Comparison of ENCODE assay signal across 10 cellular contexts in the genomic region with DNA sequence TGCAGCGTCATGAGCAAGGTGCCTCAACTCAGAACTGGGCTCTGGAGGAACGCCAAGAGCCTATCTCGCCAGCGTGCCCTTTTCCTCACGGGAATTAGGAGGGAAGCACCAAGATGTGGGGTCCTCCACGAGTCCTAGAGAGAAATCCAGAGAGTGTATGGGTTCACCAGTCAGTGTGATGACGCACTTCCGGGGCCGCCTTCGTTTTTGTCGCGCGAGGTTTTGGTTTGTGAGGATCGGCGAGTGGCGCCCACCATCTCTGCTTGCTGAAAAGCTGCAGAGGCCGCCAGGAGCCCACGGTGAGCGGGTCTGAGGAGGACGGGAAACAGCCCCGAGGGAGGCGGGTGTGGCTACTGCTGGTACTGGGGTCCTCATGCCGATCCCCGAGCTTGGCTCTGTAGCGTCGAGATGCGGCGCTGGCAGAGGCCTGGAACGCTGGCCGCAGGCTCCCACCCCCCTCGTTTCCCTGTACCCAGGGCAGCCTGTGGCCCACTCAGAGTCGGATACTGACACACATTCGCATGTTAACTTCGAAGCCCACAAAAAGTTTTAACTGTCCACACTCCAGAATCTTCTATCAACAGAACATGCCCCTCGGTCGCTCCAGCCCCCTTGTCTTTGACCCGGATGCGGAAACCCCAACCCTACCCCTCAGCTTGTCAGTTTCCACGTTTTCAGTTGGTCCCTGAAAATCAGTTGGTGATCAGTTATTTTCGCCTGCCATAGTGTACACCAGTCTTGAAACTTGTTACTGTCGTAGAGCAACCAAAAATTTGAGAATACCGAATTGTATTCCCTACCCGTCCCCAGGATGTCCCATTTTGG. TPM values are rescaled to one million over a fixed set of nuclear protein-coding genes. Genes with fewer than 3 reads are reported as not detected.
DNase-seq lines count a peak whose midpoint lies in the region; ATAC-seq and TF ChIP-seq lines count a peak whose summit lies in the region.
"Had no signal": no experiment of that assay in that cellular context is flagged by ENCODE, and none has a peak within 500 bp of the region (broad histone marks: within the 10 kb centered on the region; RNA-seq: fewer than 3 reads in every experiment).

No MANE protein-coding gene starts in this region.

- no peaks in the 10 kb centered on the region for H3K9me3 Mint-ChIP-seq in natural killer cell
- H3K9me3 Mint-ChIP-seq in natural killer cell treated with Interleukin-12 subunit alpha and Interleukin-12 subunit beta and Interleukin-15 and Interleukin-18, amount 100 ng/mL, for 72 hours: no peaks in the 10 kb centered on the region
- peaks cover 0 to 13% (median 0%) of the 10 kb centered on the region in 11 donors for H3K9me3 Mint-ChIP-seq in naive thymus-derived CD4-positive, alpha-beta T cell

- 77% methylated on average over 38 of the region's 43 CpGs for whole genome bisulfite sequencing in esophagus muscularis mucosa
- 62 to 66% methylated on average over 43 of the region's 43 CpGs for WGBS in aorta, 2 donors

- ATAC-seq in natural killer cell: peak in 1 of 3 donors; percentile 39
- ATAC-seq in natural killer cell treated with Interleukin-12 subunit alpha and Interleukin-12 subunit beta and Interleukin-15 and Interleukin-18, amount 100 ng/mL, for 72 hours: no peak
- no peak for ATAC-seq in naive thymus-derived CD4-positive, alpha-beta T cell
- peak; percentile 68 for ATAC-seq in aorta (ENCODE audit: low FRiP score)
- ATAC-seq in HG03135 (IDR thresholded peaks at IDR 0.05; ENCODE audit: unreplicated experiment): no peak
- ATAC-seq in GM19023 (IDR thresholded peaks at IDR 0.05; ENCODE audit: unreplicated experiment): no peak

- peak overlapping the region in 2 of 4 donors; percentile 15 to 44 for H3K27ac ChIP-seq in esophagus muscularis mucosa (replicated peaks in 1 of 4)
- no peak overlapping the region for H3K27ac ChIP-seq in naive thymus-derived CD4-positive, alpha-beta T cell (ENCODE audit: low read depth, low read length)
- H3K27ac ChIP-seq in aorta (ENCODE audit: low read depth in 1 of 2, low read length in 2 of 2): no peak overlapping the region
- H3K27ac ChIP-seq: C4-2B, VCaP had no signal

- CTCF ChIA-PET in naive thymus-derived CD4-positive, alpha-beta T cell (lab: Charles Lee): interaction anchor here (0.6 kb wide), 1 partner anchor 571 kb away, joined by 3 read pairs; no protein-coding TSS in a partner anchor

- no peaks in the 10 kb centered on the region for H3K9me3 ChIP-seq in esophagus muscularis mucosa
- no peaks in the 10 kb centered on the region for H3K9me3 ChIP-seq in naive thymus-derived CD4-positive, alpha-beta T cell (ENCODE audit: control insufficient read depth in 2 of 3, low read length in 3 of 3)
- H3K9me3 ChIP-seq in aorta (ENCODE audit: control insufficient read depth, low read length): no peaks in the 10 kb centered on the region

- H3K27me3 Mint-ChIP-seq in natural killer cell (ENCODE audit: low read depth in 2 of 2): peaks cover 14 to 15% of the 10 kb centered on the region in 2 donors
- peaks cover 11 to 12% of the 10 kb centered on the region in 2 donors for H3K27me3 Mint-ChIP-seq in natural killer cell treated with Interleukin-12 subunit alpha and Interleukin-12 subunit beta and Interleukin-15 and Interleukin-18, amount 100 ng/mL, for 72 hours
- H3K27me3 Mint-ChIP-seq in naive thymus-derived CD4-positive, alpha-beta T cell: peaks cover 0 to 2% (median 0%) of the 10 kb centered on the region in 5 donors

- TF ChIP-seq CTCF in natural killer cell (IDR thresholded peaks at IDR 0.05): no peak
- no peak for TF ChIP-seq CTCF in esophagus muscularis mucosa (IDR thresholded peaks at IDR 0.05)

- H3K4me1 ChIP-seq in esophagus muscularis mucosa: peaks cover 0 to 5% (median 1%) of the 10 kb centered on the region in 4 donors
- H3K4me1 ChIP-seq in naive thymus-derived CD4-positive, alpha-beta T cell (ENCODE audit: control insufficient read depth in 2 of 2, insufficient read depth in 2 of 2, low read length in 2 of 2): peaks cover 9 to 22% of the 10 kb centered on the region in 2 donors
- no peaks in the 10 kb centered on the region for H3K4me1 ChIP-seq in aorta (ENCODE audit: control insufficient read depth in 1 of 2, insufficient read depth in 2 of 2, low read length in 2 of 2)

- H3K36me3 ChIP-seq in esophagus muscularis mucosa: peaks cover 0 to 5% (median 0%) of the 10 kb centered on the region in 4 donors
- no peaks in the 10 kb centered on the region for H3K36me3 ChIP-seq in naive thymus-derived CD4-positive, alpha-beta T cell (ENCODE audit: control insufficient read depth in 2 of 3, insufficient read depth in 3 of 3, low read length in 3 of 3)
- H3K36me3 ChIP-seq in aorta (ENCODE audit: control insufficient read depth in 1 of 2, insufficient read depth in 2 of 2, low read length in 1 of 2): peaks cover 0 to 1% of the 10 kb centered on the region in 2 donors

- TF ChIP-seq EP300 in esophagus muscularis mucosa (IDR thresholded peaks at IDR 0.05): no peak

- H3K27ac Mint-ChIP-seq in natural killer cell: no peak overlapping the region
- H3K27ac Mint-ChIP-seq in natural killer cell treated with Interleukin-12 subunit alpha and Interleukin-12 subunit beta and Interleukin-15 and Interleukin-18, amount 100 ng/mL, for 72 hours: no peak overlapping the region
- H3K27ac Mint-ChIP-seq in naive thymus-derived CD4-positive, alpha-beta T cell: peak overlapping the region in 6 of 9 donors; percentile 29 to 81 (median 74)

- TF ChIP-seq POLR2A in esophagus muscularis mucosa (IDR thresholded peaks at IDR 0.05; ENCODE audit: low read depth): no peak

- H3K36me3 Mint-ChIP-seq in natural killer cell: no peaks in the 10 kb centered on the region
- H3K36me3 Mint-ChIP-seq in natural killer cell treated with Interleukin-12 subunit alpha and Interleukin-12 subunit beta and Interleukin-15 and Interleukin-18, amount 100 ng/mL, for 72 hours: no peaks in the 10 kb centered on the region
- H3K36me3 Mint-ChIP-seq in naive thymus-derived CD4-positive, alpha-beta T cell: peaks cover 0 to 5% (median 0%) of the 10 kb centered on the region in 5 donors

- H3K27me3 ChIP-seq in esophagus muscularis mucosa: no peaks in the 10 kb centered on the region
- no peaks in the 10 kb centered on the region for H3K27me3 ChIP-seq in naive thymus-derived CD4-positive, alpha-beta T cell (ENCODE audit: control insufficient read depth in 2 of 2, insufficient read depth in 2 of 2, low read length in 2 of 2)
- no peaks in the 10 kb centered on the region for H3K27me3 ChIP-seq in aorta (ENCODE audit: control insufficient read depth in 1 of 2, insufficient read depth in 2 of 2, low read length in 1 of 2)

- DNase-seq in natural killer cell (no peak), esophagus muscularis mucosa (ENCODE audit: extremely low spot score) (no peak), aorta (peak; percentile 62 to 86)
- no peak for DNase-seq in natural killer cell treated with Interleukin-12 subunit alpha and Interleukin-12 subunit beta and Interleukin-15 and Interleukin-18, amount 100 ng/mL, for 72 hours (ENCODE audit: low spot score)
- no peak for DNase-seq in naive thymus-derived CD4-positive, alpha-beta T cell
- no peak for DNase-seq in central memory CD4-positive, alpha-beta T cell

- intact Hi-C loops in natural killer cell (cut with micrococcal nuclease): no loop called here
- intact Hi-C loops in esophagus muscularis mucosa (cut with DNase I): no loop called here
- intact Hi-C loops in naive thymus-derived CD4-positive, alpha-beta T cell (cut with micrococcal nuclease): no loop called here
- intact Hi-C loops in aorta (cut with DNase I): no loop called here

- H3K4me3 ChIP-seq in esophagus muscularis mucosa (peak overlapping the region; percentile 36 to 59 (median 48)), aorta (ENCODE audit: low read length in 2 of 2) (no peak overlapping the region)
- no peak overlapping the region for H3K4me3 ChIP-seq in naive thymus-derived CD4-positive, alpha-beta T cell (ENCODE audit: low read length)

- POLR2A ChIA-PET in naive thymus-derived CD4-positive, alpha-beta T cell (lab: Charles Lee): no interaction called here

- peak overlapping the region; percentile 60 for H3K4me3 Mint-ChIP-seq in natural killer cell
- H3K4me3 Mint-ChIP-seq in natural killer cell treated with Interleukin-12 subunit alpha and Interleukin-12 subunit beta and Interleukin-15 and Interleukin-18, amount 100 ng/mL, for 72 hours: no peak overlapping the region
- H3K4me3 Mint-ChIP-seq in naive thymus-derived CD4-positive, alpha-beta T cell: peak overlapping the region in 7 of 10 donors; percentile 14 to 70 (median 29)

- H3K4me1 Mint-ChIP-seq in natural killer cell: peaks cover 6 to 7% of the 10 kb centered on the region in 2 donors
- peaks cover 5 to 7% of the 10 kb centered on the region in 2 donors for H3K4me1 Mint-ChIP-seq in natural killer cell treated with Interleukin-12 subunit alpha and Interleukin-12 subunit beta and Interleukin-15 and Interleukin-18, amount 100 ng/mL, for 72 hours (ENCODE audit: low read depth in 2 of 2)
- H3K4me1 Mint-ChIP-seq in naive thymus-derived CD4-positive, alpha-beta T cell: peaks cover 8 to 47% (median 35%) of the 10 kb centered on the region in 7 donors

RNA-seq across cellular contexts. Expression of a gene that starts 30.4 kb away (rescaled TPM):
- total RNA-seq in natural killer cell (1 to 10 TPM; 1.2 to 2.7 (median 1.7) TPM), esophagus muscularis mucosa (10 to 100 TPM in 1 of 4 donors, 1 to 10 TPM in 3; 4.0 to 11.6 (median 5.3) TPM), aorta (10 to 100 TPM; 13.0 to 18.1 TPM)
- under 1 TPM; 0.36 to 0.42 TPM for total RNA-seq in natural killer cell treated with Interleukin-12 subunit alpha and Interleukin-12 subunit beta and Interleukin-15 and Interleukin-18, amount 100 ng/mL, for 72 hours
- 10 to 100 TPM in 1 of 5 experiments, 1 to 10 TPM in 3, under 1 TPM in 1; 0.12 to 10.4 (median 5.6) TPM for total RNA-seq in naive thymus-derived CD4-positive, alpha-beta T cell
- under 1 TPM; 0.15 to 0.43 TPM for polyA plus RNA-seq in naive thymus-derived CD4-positive, alpha-beta T cell
- 1 to 10 TPM; 1.0 to 9.8 TPM for polyA plus RNA-seq in aorta

RNA-seq across cellular contexts. Expression of a gene that starts 42.7 kb away (rescaled TPM):
- total RNA-seq in natural killer cell (under 1 TPM in 2 of 3 donors, not detected in 1; 0.12 to 0.34 TPM), esophagus muscularis mucosa (10 to 100 TPM; 10.2 to 22.1 (median 15.8) TPM), aorta (10 to 100 TPM; 12.2 to 33.7 TPM)
- under 1 TPM in 1 of 2 donors, not detected in 1; 0.29 TPM for total RNA-seq in natural killer cell treated with Interleukin-12 subunit alpha and Interleukin-12 subunit beta and Interleukin-15 and Interleukin-18, amount 100 ng/mL, for 72 hours
- total RNA-seq in naive thymus-derived CD4-positive, alpha-beta T cell: under 1 TPM in 2 of 5 experiments, not detected in 3; 0.20 to 0.24 TPM
- under 1 TPM in 1 of 2 donors, not detected in 1; 0.21 TPM for polyA plus RNA-seq in naive thymus-derived CD4-positive, alpha-beta T cell
- 1 to 10 TPM in 1 of 2 donors, under 1 TPM in 1; 0.38 to 3.7 TPM for polyA plus RNA-seq in aorta

Comparison
In these comparisons a context has a peak if more than half of its experiments do, and no peak if none do; other contexts are left out.
1. DNase-seq: peak in aorta (2 of 2); none in natural killer cell (single experiment), natural killer cell treated with Interleukin-12 subunit alpha and Interleukin-12 subunit beta and Interleukin-15 and Interleukin-18, amount 100 ng/mL, for 72 hours (single experiment), esophagus muscularis mucosa (single experiment), naive thymus-derived CD4-positive, alpha-beta T cell (0 of 9) and central memory CD4-positive, alpha-beta T cell (single experiment).
2. H3K27ac Mint-ChIP-seq: peak in naive thymus-derived CD4-positive, alpha-beta T cell (6 of 9); none in natural killer cell (0 of 2) and natural killer cell treated with Interleukin-12 subunit alpha and Interleukin-12 subunit beta and Interleukin-15 and Interleukin-18, amount 100 ng/mL, for 72 hours (0 of 2).
3. H3K4me3 ChIP-seq: peak in esophagus muscularis mucosa (4 of 4); none in naive thymus-derived CD4-positive, alpha-beta T cell (single experiment) and aorta (0 of 2).
4. RNA of a gene that starts 42.7 kb away (total RNA-seq): 12.2 to 33.7 TPM in aorta and 10.2 to 22.1 TPM in esophagus muscularis mucosa; 0.29 TPM in natural killer cell treated with Interleukin-12 subunit alpha and Interleukin-12 subunit beta and Interleukin-15 and Interleukin-18, amount 100 ng/mL, for 72 hours, 0.20 to 0.24 TPM in naive thymus-derived CD4-positive, alpha-beta T cell and 0.12 to 0.34 TPM in natural killer cell; every median in the first group is over 4 times any median in the second.